ENCODE assay signal across 24 cellular contexts in the genomic region with DNA sequence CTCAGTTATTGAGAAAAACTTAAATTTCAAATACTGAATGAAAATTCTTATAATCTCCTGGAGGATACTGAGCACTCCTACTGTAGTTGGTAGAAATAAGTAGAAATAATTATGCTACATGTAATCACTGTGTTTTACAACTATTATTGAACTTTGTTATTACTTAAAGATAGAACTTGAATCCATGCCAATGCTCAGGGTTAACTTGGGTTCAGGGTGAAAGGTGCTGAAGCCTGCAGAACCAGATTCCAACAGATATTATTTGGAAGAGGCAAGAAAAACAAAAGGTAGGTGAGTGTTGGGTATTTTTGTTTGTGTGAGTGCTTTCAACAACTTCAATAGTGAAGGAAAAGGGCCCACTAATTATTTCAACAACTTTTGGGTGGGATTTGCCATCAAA. TPM values are rescaled to one million over a fixed set of nuclear protein-coding genes. Genes with fewer than 3 reads are reported as not detected.
"Had no signal": no experiment of that assay in that cellular context is flagged by ENCODE, and none has a peak within 500 bp of the region (broad histone marks: within the 10 kb centered on the region; RNA-seq: fewer than 3 reads in every experiment).

No MANE protein-coding gene starts in this region.

- H3K27me3 ChIP-seq: MG63 had no signal

- DNase-seq: IMR-90, Karpas-422, KG1, MG63, NCI-H1092, NCI-H1105 treated with DMSO at 0.1 percent for 48 hours, NCI-H1417 treated with DMSO at 0.1 percent for 48 hours, NCI-H146, NCI-H1694 treated with DMSO at 0.1 percent for 48 hours, NCI-H1930, NCI-H2081, NCI-H2107, NCI-H2227 treated with DMSO at 0.1 percent for 48 hours, NCI-H446, NCI-H510A, NCI-H524 treated with DMSO at 0.1 percent for 48 hours, NCI-H69, NCI-H774, SHP77, T-helper 1 cell had no signal

- H3K27ac ChIP-seq: HL-60, RWPE1 had no signal

- ATAC-seq: Panc1, SK-N-SH treated with all-trans-retinoic acid at 6 μM for 48 hours had no signal

- H3K4me3 ChIP-seq: MG63 had no signal

- H3K9me3 ChIP-seq: MG63 had no signal

RNA-seq across cellular contexts. Expression of gene C2orf80, which starts 54.6 kb away (rescaled TPM):
- total RNA-seq: IMR-90 had no signal
- polyA plus RNA-seq: IMR-90 had no signal
